In the genomic region with DNA sequence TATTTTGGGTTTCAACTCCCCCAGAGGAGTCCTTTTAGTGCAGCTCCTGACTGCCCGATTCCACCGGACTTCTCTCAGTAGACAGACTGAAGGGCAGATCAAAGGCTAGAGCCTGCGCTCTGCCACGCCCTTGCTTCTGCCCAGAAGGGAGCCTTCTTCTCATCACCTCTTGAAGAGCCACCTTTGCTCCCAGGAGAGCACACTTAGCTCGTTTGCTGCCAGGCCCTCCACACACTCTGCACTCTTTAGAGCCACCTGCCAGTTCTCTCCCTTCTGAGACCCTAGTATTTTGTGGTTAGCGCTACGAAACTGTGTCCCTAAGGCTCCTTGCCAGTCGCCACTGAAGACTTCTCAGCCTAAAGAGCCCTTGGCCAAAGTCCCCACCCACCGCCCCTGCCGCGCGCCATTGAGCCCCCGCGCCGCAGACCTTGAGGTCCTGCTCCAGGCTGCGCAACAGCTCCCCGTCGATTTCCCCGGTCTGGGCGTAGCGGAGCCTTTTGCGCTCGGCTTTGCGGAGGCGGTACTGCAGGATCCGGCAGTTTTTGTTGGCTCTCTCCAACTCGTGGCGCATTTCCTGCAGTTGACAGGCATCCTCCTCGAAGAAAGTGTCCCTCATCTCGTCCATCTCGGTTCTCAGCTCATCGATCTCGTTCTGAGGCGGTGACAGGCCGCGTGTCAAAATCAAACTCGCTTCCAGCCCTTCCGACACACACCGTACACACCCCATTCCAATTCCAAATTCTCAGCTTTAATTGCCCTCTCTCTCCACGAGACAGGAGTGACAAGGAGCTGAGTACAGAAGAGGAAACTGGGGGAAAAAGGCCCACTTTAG, we compare ENCODE assay signal across 8 cellular contexts. TPM values are rescaled to one million over a fixed set of nuclear protein-coding genes. Genes with fewer than 3 reads are reported as not detected.
DNase-seq lines count a peak whose midpoint lies in the region; ATAC-seq and TF ChIP-seq lines count a peak whose summit lies in the region.

No MANE protein-coding gene starts in this region.

- peaks cover 10% of the 10 kb centered on the region for H3K27me3 ChIP-seq in CD4-positive, CD25-positive, alpha-beta regulatory T cell (ENCODE audit: control insufficient read depth, insufficient read depth, low read length)

- H3K36me3 ChIP-seq in CD4-positive, CD25-positive, alpha-beta regulatory T cell (ENCODE audit: control insufficient read depth, insufficient read depth, low read length): no peaks in the 10 kb centered on the region

- peak overlapping the region; percentile 68 for H3K27ac ChIP-seq in CD4-positive, CD25-positive, alpha-beta regulatory T cell (ENCODE audit: insufficient read depth, low read length, poor library complexity, severe bottlenecking)

- H3K9me3 Mint-ChIP-seq in CD4-positive, CD25-positive, alpha-beta regulatory T cell: peaks cover 0 to 2% (median 0%) of the 10 kb centered on the region in 7 donors

- peaks cover 20% of the 10 kb centered on the region for H3K27me3 Mint-ChIP-seq in CD4-positive, CD25-positive, alpha-beta regulatory T cell

- no peak for TF ChIP-seq CTCF in retinal pigment epithelial cell (conservative IDR thresholded peaks at IDR 0.05; ENCODE audit: low read depth, low read length)

- peak overlapping the region; percentile 89 to 98 (median 94) for H3K4me3 Mint-ChIP-seq in CD4-positive, CD25-positive, alpha-beta regulatory T cell

- H3K36me3 Mint-ChIP-seq in CD4-positive, CD25-positive, alpha-beta regulatory T cell: peaks cover 3% of the 10 kb centered on the region

- no peaks in the 10 kb centered on the region for H3K9me3 ChIP-seq in CD4-positive, CD25-positive, alpha-beta regulatory T cell (ENCODE audit: control insufficient read depth in 2 of 2, low read length in 2 of 2)

- H3K4me1 ChIP-seq in CD4-positive, CD25-positive, alpha-beta regulatory T cell (ENCODE audit: control insufficient read depth, insufficient read depth, low read length, poor library complexity, severe bottlenecking): peaks cover 43% of the 10 kb centered on the region

- H3K27ac Mint-ChIP-seq in CD4-positive, CD25-positive, alpha-beta regulatory T cell: peak overlapping the region; percentile 78 to 87 (median 79)

- no peak for ATAC-seq in CD4-positive, CD25-positive, alpha-beta regulatory T cell (ENCODE audit: low read depth in 2 of 2)
- no peak for ATAC-seq in GM18873 (IDR thresholded peaks at IDR 0.05; ENCODE audit: low FRiP score, unreplicated experiment)
- no peak for ATAC-seq in HG02884 (IDR thresholded peaks at IDR 0.05; ENCODE audit: unreplicated experiment)
- ATAC-seq in HG03280 (IDR thresholded peaks at IDR 0.05; ENCODE audit: unreplicated experiment): no peak

- peaks cover 11 to 56% (median 34%) of the 10 kb centered on the region in 4 donors for H3K4me1 Mint-ChIP-seq in CD4-positive, CD25-positive, alpha-beta regulatory T cell

- peak overlapping the region; percentile 87 for H3K4me3 ChIP-seq in CD4-positive, CD25-positive, alpha-beta regulatory T cell (ENCODE audit: low read depth, low read length)
- H3K4me3 ChIP-seq in retinal pigment epithelial cell (ENCODE audit: low read length): peak overlapping the region; percentile 71

- peak; percentile 22 to 58 (median 49) for DNase-seq in CD4-positive, CD25-positive, alpha-beta regulatory T cell
- peak; percentile 41 for DNase-seq in NCI-H2171 treated with DMSO at 0.1 percent for 48 hours (lab: John Stamatoyannopoulos, UW)
- peak; percentile 33 for DNase-seq in amniotic epithelial cell (ENCODE audit: low read depth)
- DNase-seq in hippocampal formation (lab: John Stamatoyannopoulos, UW): peak; percentile 46 to 55
- DNase-seq in retinal pigment epithelial cell (ENCODE audit: low read depth): no peak

RNA-seq across cellular contexts. Expression of a gene that starts 55.4 kb away (rescaled TPM):
- 5.8 TPM for total RNA-seq in CD4-positive, CD25-positive, alpha-beta regulatory T cell
- polyA plus RNA-seq in CD4-positive, CD25-positive, alpha-beta regulatory T cell: under 1 TPM in 3 of 4 donors, not detected in 1; 0.24 to 0.68 (median 0.66) TPM
